ENCODE assay signal across 9 cellular contexts in the genomic region with DNA sequence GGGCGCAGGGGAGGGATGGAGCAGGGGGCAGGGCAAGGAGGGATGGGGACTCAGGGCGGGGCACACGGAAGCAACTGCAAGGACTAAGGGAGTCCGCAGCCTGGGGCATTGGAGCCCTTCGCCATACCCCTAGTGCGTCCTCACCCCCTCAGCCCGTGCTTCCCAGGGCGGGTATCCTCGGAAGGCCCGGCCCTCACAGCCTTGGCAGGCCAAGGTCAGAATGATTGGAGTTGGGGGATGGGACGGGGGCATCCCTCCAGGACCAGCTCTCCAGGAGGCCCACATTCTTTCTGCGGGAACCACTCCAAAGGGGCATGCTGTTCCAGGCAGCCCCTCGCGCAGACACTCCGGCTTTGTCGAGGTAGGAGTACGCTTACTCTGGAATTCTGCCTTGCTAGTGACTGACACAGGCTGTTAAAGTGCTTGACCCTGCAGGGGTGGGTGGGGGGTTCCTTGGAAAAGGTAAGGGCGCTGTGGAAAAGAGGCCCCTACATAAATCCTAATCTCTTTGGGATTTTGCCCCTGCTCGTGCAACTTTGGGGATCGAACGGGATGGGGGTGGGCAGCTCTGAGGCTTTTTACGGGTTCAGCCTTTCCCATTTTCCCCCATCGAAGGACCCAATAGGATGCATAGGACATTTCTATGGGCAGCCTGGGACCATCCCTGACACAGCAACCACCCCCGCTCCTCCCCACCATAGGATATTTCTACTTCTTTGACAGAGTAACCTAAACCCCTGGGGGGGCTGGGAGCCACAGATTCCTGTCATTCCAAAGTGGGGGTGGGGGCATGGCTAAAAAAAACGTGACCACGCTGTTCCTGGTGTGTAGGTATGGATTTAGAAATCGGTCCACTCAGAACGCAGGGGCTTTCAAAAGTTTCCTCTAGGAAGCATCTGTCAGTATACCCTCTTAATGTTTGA. TPM values are rescaled to one million over a fixed set of nuclear protein-coding genes. Genes with fewer than 3 reads are reported as not detected.
A peak's percentile ranks its signal among the peaks of the same experiment; 100 is the strongest.
DNase-seq lines count a peak whose midpoint lies in the region; ATAC-seq and TF ChIP-seq lines count a peak whose summit lies in the region.
"Had no signal": no experiment of that assay in that cellular context is flagged by ENCODE, and none has a peak within 500 bp of the region (broad histone marks: within the 10 kb centered on the region; RNA-seq: fewer than 3 reads in every experiment).

No MANE protein-coding gene starts in this region.

- no peak for DNase-seq in AG04449 (ENCODE audit: low read depth, low spot score)
- DNase-seq in MCF 10A (ENCODE audit: unreplicated experiment) = no peak
- no peak for DNase-seq in SHP77 treated with DMSO at 0.1 percent for 48 hours (lab: John Stamatoyannopoulos, UW)
- no peak for DNase-seq in NCI-H2227 (lab: John Stamatoyannopoulos, UW; ENCODE audit: unreplicated experiment)
- DNase-seq in iPS-NIHi11 (ENCODE audit: low spot score) = no peak

- peak overlapping the region; percentile 65 for H3K9ac ChIP-seq in muscle layer of colon (ENCODE audit: low read length)

- intact Hi-C loops in MCF 10A (cut with micrococcal nuclease) = loop anchor here (1.0 to 5.0 kb wide), 2 partner anchors 50 to 195 kb away; a partner anchor contains a TSS

- peaks cover 52% of the 10 kb centered on the region for H3K4me1 Mint-ChIP-seq in MCF 10A (ENCODE audit: insufficient read depth, unreplicated experiment)

- H3K9me3 ChIP-seq in muscle layer of colon (ENCODE audit: low read length) = no peaks in the 10 kb centered on the region

- peaks cover 32% of the 10 kb centered on the region for H3K4me1 ChIP-seq in muscle layer of colon (ENCODE audit: insufficient read depth, low read length)

- H3K27ac Mint-ChIP-seq in MCF 10A (ENCODE audit: low read depth, unreplicated experiment) = peak overlapping the region; percentile 8

- no peaks in the 10 kb centered on the region for H3K9me3 Mint-ChIP-seq in MCF 10A (ENCODE audit: unreplicated experiment)

- peaks cover 17% of the 10 kb centered on the region for H3K36me3 Mint-ChIP-seq in MCF 10A (ENCODE audit: insufficient read depth, unreplicated experiment)

- peak; percentile 39 for ATAC-seq in HG03045 (IDR thresholded peaks at IDR 0.05; ENCODE audit: unreplicated experiment)
- ATAC-seq in GM21381 (IDR thresholded peaks at IDR 0.05; ENCODE audit: unreplicated experiment) = no peak

- H3K27ac ChIP-seq in muscle layer of colon (ENCODE audit: low read depth, low read length) = peak overlapping the region; percentile 73

- H3K27me3 ChIP-seq in muscle layer of colon (ENCODE audit: control insufficient read depth in 1 of 2, insufficient read depth in 2 of 2, low read length in 2 of 2) = no peaks in the 10 kb centered on the region

- CTCF ChIA-PET in AG04449 (lab: Yijun Ruan, JAX) (interaction anchor here (1.6 to 1.9 kb wide), 2 partner anchors 8 to 13 kb away, joined by 4 to 6 read pairs; no protein-coding TSS in a partner anchor), MCF 10A (lab: Yijun Ruan, JAX) (interaction anchor here (0.6 to 3.2 kb wide), 4 partner anchors 50 to 445 kb away, joined by 3 to 30 read pairs (median 5); a partner anchor contains a TSS)

- peak overlapping the region; percentile 95 for H3K4me3 Mint-ChIP-seq in MCF 10A (ENCODE audit: unreplicated experiment)

- H3K27me3 Mint-ChIP-seq in MCF 10A (ENCODE audit: insufficient read depth, unreplicated experiment) = no peaks in the 10 kb centered on the region

- H3K36me3 ChIP-seq in muscle layer of colon (ENCODE audit: insufficient read depth, low read length) = peaks cover 2% of the 10 kb centered on the region

- TSS peak; percentile 26 for BruUV-seq in MCF 10A (replicated peaks; lab: Mats Ljungman, UMichigan)

- POLR2A ChIA-PET in AG04449 (lab: Yijun Ruan, JAX) (interaction anchor here (1.6 kb wide), 1 partner anchor 14 kb away, joined by 8 read pairs; no protein-coding TSS in a partner anchor), MCF 10A (lab: Yijun Ruan, JAX) (interaction anchor here (0.6 to 5.3 kb wide), 13 partner anchors 8 to 1468 kb away, joined by 3 to 117 read pairs (median 12); partner anchors contain the start of genes GUK1, IBA57 and RNF187)

- TF ChIP-seq CTCF in AG04449 (IDR thresholded peaks at IDR 0.05; ENCODE audit: insufficient read depth, low read length, missing control alignments) (no peak), MCF 10A (IDR thresholded peaks at IDR 0.05; ENCODE audit: unreplicated experiment) (no peak)

- H3K4me3 ChIP-seq in AG04449 (ENCODE audit: low read depth, low read length) (peak overlapping the region; percentile 91), muscle layer of colon (ENCODE audit: low read depth in 1 of 2, low read length in 2 of 2) (peak overlapping the region; percentile 74 to 83)

RNA-seq across cellular contexts. Expression of gene TRIM11, which starts 0.7 kb away (rescaled TPM):
- 56.5 and 60.3 TPM in 2 replicates for total RNA-seq in MCF 10A (2022)

RNA-seq across cellular contexts. Expression of gene TRIM17, which starts 9.3 kb away (rescaled TPM):
- not detected in 2 replicates for total RNA-seq in MCF 10A (2022)
- total RNA-seq: myocyte had no signal
